In the genomic region with DNA sequence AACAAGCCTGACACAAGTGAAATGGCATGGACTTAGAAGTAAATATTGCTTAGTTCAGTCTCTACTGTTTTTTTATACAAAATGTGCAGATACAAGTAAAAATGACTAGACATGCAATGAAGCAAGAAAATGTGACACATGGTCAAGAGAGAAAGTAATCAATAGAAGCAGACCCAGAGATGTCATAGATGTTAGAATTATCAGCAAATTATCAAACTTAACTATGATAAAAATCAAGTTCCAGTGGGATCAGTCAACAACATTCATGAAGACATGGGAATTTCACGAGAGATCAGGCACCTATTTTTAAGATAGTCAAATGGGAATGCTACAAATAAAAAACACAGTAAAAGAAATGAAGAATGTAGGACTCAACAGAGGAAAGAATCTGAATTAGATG, we compare ENCODE assay signal across 34 cellular contexts.
"Had no signal": no experiment of that assay in that cellular context is flagged by ENCODE, and none has a peak within 500 bp of the region (broad histone marks: within the 10 kb centered on the region; RNA-seq: fewer than 3 reads in every experiment).

No MANE protein-coding gene starts in this region.

- DNase-seq: Karpas-422, Kasumi-1, MG63, MM.1S, MV-4-11, NCI-H1048, NCI-H1092, NCI-H1092 treated with DMSO at 0.1 percent for 48 hours, NCI-H1105, NCI-H1105 treated with DMSO at 0.1 percent for 48 hours, NCI-H1417, NCI-H1417 treated with DMSO at 0.1 percent for 48 hours, NCI-H1436, NCI-H1436 treated with DMSO at 0.1 percent for 48 hours, NCI-H146, NCI-H1694, NCI-H1694 treated with DMSO at 0.1 percent for 48 hours, NCI-H187, NCI-H187 treated with DMSO at 0.1 percent for 48 hours, NCI-H1930, NCI-H2029, NCI-H2029 treated with DMSO at 0.1 percent for 48 hours, NCI-H2081, NCI-H2081 treated with DMSO at 0.1 percent for 48 hours, NCI-H2107, NCI-H2171, NCI-H2171 treated with DMSO at 0.1 percent for 48 hours, NCI-H2227 treated with DMSO at 0.1 percent for 48 hours, NCI-H226, NCI-H345, NCI-H446, NCI-H446 treated with DMSO at 0.1 percent for 48 hours, NCI-H510A had no signal

- H3K27me3 ChIP-seq: MG63 had no signal

- H3K27ac ChIP-seq: KMS-11 had no signal

- H3K36me3 ChIP-seq: MG63 had no signal

- H3K4me3 ChIP-seq: MG63 had no signal
